Comparison of ENCODE assay signal across 2 cellular contexts in the genomic region with DNA sequence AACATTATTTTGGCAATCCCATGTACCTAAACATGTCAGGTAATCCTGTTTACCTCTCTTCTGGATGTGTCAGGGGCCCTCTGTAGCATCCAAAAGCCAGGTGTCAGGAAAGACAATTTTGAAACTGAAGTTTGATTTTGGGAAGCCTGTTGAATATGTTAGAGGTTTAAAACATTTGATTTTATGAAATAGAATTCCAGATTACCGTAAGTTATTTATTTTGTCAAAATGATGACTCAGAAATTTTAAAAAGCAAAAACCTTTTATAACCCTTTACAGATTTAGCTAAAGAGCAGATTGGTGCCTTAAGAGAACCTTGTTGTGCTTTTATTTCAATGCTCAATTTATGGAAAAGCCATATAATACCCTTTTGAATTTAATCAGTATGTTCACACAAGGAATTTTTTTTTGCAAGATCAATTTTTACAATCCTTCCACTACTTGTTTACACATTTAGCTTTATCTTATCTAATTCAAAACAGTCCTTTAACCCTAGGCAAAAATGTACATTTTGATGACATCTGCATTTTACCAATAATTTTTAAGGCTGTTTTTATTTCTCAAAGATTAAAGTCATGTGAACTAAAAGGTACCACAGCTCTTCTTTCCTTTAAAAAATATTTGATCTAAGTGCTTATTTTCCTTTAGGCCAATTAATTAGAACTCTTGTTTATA.
TF ChIP-seq lines count a peak whose summit lies in the region.

No MANE protein-coding gene starts in this region.

TF ChIP-seq in A549, 52 proteins besides CTCF, POLR2A, EP300 and RAD21:
- no peak for TF ChIP-seq HOXA7 (CRISPR knock-in tag; IDR thresholded peaks at IDR 0.05)
- TF ChIP-seq, protein P1, sequence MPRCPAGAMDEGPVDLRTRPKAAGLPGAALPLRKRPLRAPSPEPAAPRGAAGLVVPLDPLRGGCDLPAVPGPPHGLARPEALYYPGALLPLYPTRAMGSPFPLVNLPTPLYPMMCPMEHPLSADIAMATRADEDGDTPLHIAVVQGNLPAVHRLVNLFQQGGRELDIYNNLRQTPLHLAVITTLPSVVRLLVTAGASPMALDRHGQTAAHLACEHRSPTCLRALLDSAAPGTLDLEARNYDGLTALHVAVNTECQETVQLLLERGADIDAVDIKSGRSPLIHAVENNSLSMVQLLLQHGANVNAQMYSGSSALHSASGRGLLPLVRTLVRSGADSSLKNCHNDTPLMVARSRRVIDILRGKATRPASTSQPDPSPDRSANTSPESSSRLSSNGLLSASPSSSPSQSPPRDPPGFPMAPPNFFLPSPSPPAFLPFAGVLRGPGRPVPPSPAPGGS (IDR thresholded peaks at IDR 0.05) = no peak
- peak; percentile 55 for TF ChIP-seq MAFK (IDR thresholded peaks at IDR 0.05; ENCODE audit: partially characterized antibody)
- TF ChIP-seq, protein P2, sequence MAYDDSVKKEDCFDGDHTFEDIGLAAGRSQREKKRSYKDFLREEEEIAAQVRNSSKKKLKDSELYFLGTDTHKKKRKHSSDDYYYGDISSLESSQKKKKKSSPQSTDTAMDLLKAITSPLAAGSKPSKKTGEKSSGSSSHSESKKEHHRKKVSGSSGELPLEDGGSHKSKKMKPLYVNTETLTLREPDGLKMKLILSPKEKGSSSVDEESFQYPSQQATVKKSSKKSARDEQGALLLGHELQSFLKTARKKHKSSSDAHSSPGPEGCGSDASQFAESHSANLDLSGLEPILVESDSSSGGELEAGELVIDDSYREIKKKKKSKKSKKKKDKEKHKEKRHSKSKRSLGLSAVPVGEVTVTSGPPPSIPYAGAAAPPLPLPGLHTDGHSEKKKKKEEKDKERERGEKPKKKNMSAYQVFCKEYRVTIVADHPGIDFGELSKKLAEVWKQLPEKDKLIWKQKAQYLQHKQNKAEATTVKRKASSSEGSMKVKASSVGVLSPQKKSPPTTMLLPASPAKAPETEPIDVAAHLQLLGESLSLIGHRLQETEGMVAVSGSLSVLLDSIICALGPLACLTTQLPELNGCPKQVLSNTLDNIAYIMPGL (CRISPR knock-in tag; IDR thresholded peaks at IDR 0.05; ENCODE audit: borderline replicate concordance) = no peak
- TF ChIP-seq KDM5A (IDR thresholded peaks at IDR 0.05) = no peak
- TF ChIP-seq ESRRA (IDR thresholded peaks at IDR 0.05; ENCODE audit: borderline replicate concordance, low read length) = no peak

TF ChIP-seq in endothelial cell of umbilical vein, 7 proteins besides CTCF, POLR2A, EP300 and RAD21:
- TF ChIP-seq EZH2 (IDR thresholded peaks at IDR 0.05; ENCODE audit: borderline replicate concordance, low read depth, low read length, severe bottlenecking) (no peak), FOS (IDR thresholded peaks at IDR 0.05; ENCODE audit: borderline replicate concordance, insufficient read depth, low read length) (no peak), POLR2AphosphoS5 (IDR thresholded peaks at IDR 0.05; ENCODE audit: insufficient read depth, low read depth, low read length) (no peak), GATA2 (IDR thresholded peaks at IDR 0.05; ENCODE audit: insufficient read depth, insufficient read length, low read depth, low read length) (no peak), JUN (IDR thresholded peaks at IDR 0.05; ENCODE audit: borderline replicate concordance, insufficient read depth, insufficient read length, low read depth) (no peak), MYC (IDR thresholded peaks at IDR 0.05; ENCODE audit: low read depth, low read length) (no peak)
- TF ChIP-seq, protein P3, sequence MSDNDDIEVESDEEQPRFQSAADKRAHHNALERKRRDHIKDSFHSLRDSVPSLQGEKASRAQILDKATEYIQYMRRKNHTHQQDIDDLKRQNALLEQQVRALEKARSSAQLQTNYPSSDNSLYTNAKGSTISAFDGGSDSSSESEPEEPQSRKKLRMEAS (IDR thresholded peaks at IDR 0.05; ENCODE audit: insufficient read depth, insufficient read length) = no peak
